ENCODE assay signal across 10 cellular contexts in genomic region chr2:172288603-172289002, GRCh38.
A peak's percentile ranks its signal among the peaks of the same experiment; 100 is the strongest.
DNase-seq lines count a peak whose midpoint lies in the region; ATAC-seq and TF ChIP-seq lines count a peak whose summit lies in the region.
"Had no signal": no experiment of that assay in that cellular context is flagged by ENCODE, and none has a peak within 500 bp of the region (broad histone marks: within the 10 kb centered on the region; RNA-seq: fewer than 3 reads in every experiment).

No MANE protein-coding gene starts in this region.

- H3K23me2 ChIP-seq in H9 (ENCODE audit: insufficient read length, low read depth, low read length, poor library complexity, severe bottlenecking), result no peaks in the 10 kb centered on the region

- TF ChIP-seq CTCF in H9 (conservative IDR thresholded peaks at IDR 0.05), result no peak

- no peak overlapping the region for H3K18ac ChIP-seq in H9 (ENCODE audit: insufficient read length, low read depth, low read length)

- H3K27me3 ChIP-seq in H9 (ENCODE audit: insufficient read depth, low read length), result no peaks in the 10 kb centered on the region

- H2BK120ac ChIP-seq in H9 (ENCODE audit: low read depth, low read length, poor library complexity, severe bottlenecking), result no peak overlapping the region

- no peak overlapping the region for H2BK20ac ChIP-seq in H9 (ENCODE audit: low read depth, low read length, poor library complexity, severe bottlenecking)

- H2BK15ac ChIP-seq in H9 (ENCODE audit: low read depth, low read length), result no peak overlapping the region

- H4K8ac ChIP-seq in H9 (replicated peaks; ENCODE audit: insufficient read length, low read depth, low read length), result no peak overlapping the region

- no peak overlapping the region for H3K4ac ChIP-seq in H9 (ENCODE audit: low read depth, low read length)

- no peaks in the 10 kb centered on the region for H4K20me1 ChIP-seq in H9 (ENCODE audit: control insufficient read depth, insufficient read depth, insufficient read length)

- no CpG with 5 or more reads among the region's 1 CpG for WGBS in H9 (ENCODE audit: extremely low coverage, insufficient read length, low lambda C conversion rate)

- no peak overlapping the region for H2AFZ ChIP-seq in H9 (ENCODE audit: low read length)

- no peaks in the 10 kb centered on the region for H3K9me3 Mint-ChIP-seq in activated naive CD4-positive, alpha-beta T cell treated with anti-CD3 and anti-CD28 coated beads, Interleukin-2, amount 50 U/mL, for 72 hours
- no peaks in the 10 kb centered on the region for H3K9me3 Mint-ChIP-seq in H9

- no peaks in the 10 kb centered on the region for H3K36me3 Mint-ChIP-seq in activated naive CD4-positive, alpha-beta T cell treated with anti-CD3 and anti-CD28 coated beads, Interleukin-2, amount 50 U/mL, for 72 hours
- H3K36me3 Mint-ChIP-seq in H9 (ENCODE audit: insufficient read depth in 1 of 3, low read depth in 3 of 3), result peaks cover 0 to 5% (median 0%) of the 10 kb centered on the region in 3 experiments; a peak in 2 of 7 replicates

- H3K56ac ChIP-seq in H9 (ENCODE audit: insufficient read length, low read depth, low read length), result no peak overlapping the region

- no peak overlapping the region for H2BK5ac ChIP-seq in H9 (ENCODE audit: insufficient read length, low read length)

- no peak overlapping the region for H3T11ph ChIP-seq in H9 (ENCODE audit: low read length)

- DNase-seq in NCI-H1092 treated with DMSO at 0.1 percent for 48 hours (lab: John Stamatoyannopoulos, UW), result peak; percentile 15
- no peak for DNase-seq in NCI-H1092 (lab: John Stamatoyannopoulos, UW)
- DNase-seq in NCI-H345 treated with DMSO at 0.1 percent for 48 hours (lab: John Stamatoyannopoulos, UW; ENCODE audit: unreplicated experiment), result peak; percentile 60
- peak; percentile 34 to 56 for DNase-seq in activated naive CD4-positive, alpha-beta T cell treated with anti-CD3 and anti-CD28 coated beads, Interleukin-2, amount 50 U/mL, for 72 hours (ENCODE audit: low spot score in 2 of 2)
- peak; percentile 19 for DNase-seq in stimulated activated CD4-positive, alpha-beta T cell treated with anti-CD3 and anti-CD28 coated beads, Interleukin-4, amount 100 ng/mL, for 1 hour
- no peak for DNase-seq in H9
- DNase-seq: posterior cingulate gyrus had no signal

- no peak overlapping the region for H4K91ac ChIP-seq in H9 (ENCODE audit: insufficient read length, low read depth, low read length)

- no peak overlapping the region for H4K5ac ChIP-seq in H9 (ENCODE audit: insufficient read length, low read depth, low read length)

- no peaks in the 10 kb centered on the region for H3K79me2 ChIP-seq in H9 (ENCODE audit: insufficient read depth, low read length)

- H3K9me3 ChIP-seq in H9 (ENCODE audit: control insufficient read depth, low read depth, low read length), result no peaks in the 10 kb centered on the region
- H3K9me3 ChIP-seq: thoracic aorta had no signal

- H3K23ac ChIP-seq in H9 (ENCODE audit: insufficient read length, low read depth, low read length), result no peak overlapping the region

- H3K27ac ChIP-seq in H9 (ENCODE audit: insufficient read length, low read depth, low read length), result no peak overlapping the region
- H3K27ac ChIP-seq: thoracic aorta had no signal

- H3K4me3 Mint-ChIP-seq in H9, result no peak overlapping the region

- peak; percentile 26 to 91 for ATAC-seq in activated naive CD4-positive, alpha-beta T cell treated with anti-CD3 and anti-CD28 coated beads, Interleukin-2, amount 50 U/mL, for 72 hours
- no peak for ATAC-seq in HG02970 (IDR thresholded peaks at IDR 0.05; ENCODE audit: low FRiP score, unreplicated experiment)
- ATAC-seq in HG02938 (IDR thresholded peaks at IDR 0.05; ENCODE audit: unreplicated experiment), result no peak

- no peak overlapping the region for H3K4me2 ChIP-seq in H9 (ENCODE audit: insufficient read depth, insufficient read length, low read length)

- no peak overlapping the region for H3K9ac ChIP-seq in H9 (ENCODE audit: extremely low read depth, insufficient read length, low read length)

- H2AK5ac ChIP-seq in H9 (ENCODE audit: insufficient read length, low read length), result no peak overlapping the region

- peaks cover 21 to 29% of the 10 kb centered on the region in 2 experiments for H3K4me1 Mint-ChIP-seq in H9

- no peak overlapping the region for H2BK12ac ChIP-seq in H9 (ENCODE audit: insufficient read length, low read depth, low read length)

- no peak overlapping the region for H3K14ac ChIP-seq in H9 (ENCODE audit: insufficient read depth, low read length)

- peaks cover 6% of the 10 kb centered on the region for H3K27me3 Mint-ChIP-seq in H9 (ENCODE audit: low read depth)

- H3K79me1 ChIP-seq in H9 (ENCODE audit: insufficient read depth, low read depth, low read length, poor library complexity, severe bottlenecking), result no peaks in the 10 kb centered on the region

- H3K4me1 ChIP-seq in H9 (ENCODE audit: insufficient read depth, low read length), result peaks cover 15% of the 10 kb centered on the region; the same call in 1 of the 2 replicates

- H3K27ac Mint-ChIP-seq in activated naive CD4-positive, alpha-beta T cell treated with anti-CD3 and anti-CD28 coated beads, Interleukin-2, amount 50 U/mL, for 72 hours, result peak overlapping the region in 1 of 2 donors; percentile 50
- no peak overlapping the region for H3K27ac Mint-ChIP-seq in H9

Comparison
In these comparisons a context has a peak if more than half of its experiments do, and no peak if none do; other contexts are left out.
1. DNase-seq: peak in NCI-H1092 treated with DMSO at 0.1 percent for 48 hours (single experiment), NCI-H345 treated with DMSO at 0.1 percent for 48 hours (single experiment), activated naive CD4-positive, alpha-beta T cell treated with anti-CD3 and anti-CD28 coated beads, Interleukin-2, amount 50 U/mL, for 72 hours (2 of 2) and stimulated activated CD4-positive, alpha-beta T cell treated with anti-CD3 and anti-CD28 coated beads, Interleukin-4, amount 100 ng/mL, for 1 hour (single experiment); none in NCI-H1092 (single experiment) and H9 (single experiment).
2. ATAC-seq: peak in activated naive CD4-positive, alpha-beta T cell treated with anti-CD3 and anti-CD28 coated beads, Interleukin-2, amount 50 U/mL, for 72 hours (2 of 2); none in HG02970 (single experiment) and HG02938 (single experiment).